Comparison of ENCODE assay signal across 7 cellular contexts in the genomic region with DNA sequence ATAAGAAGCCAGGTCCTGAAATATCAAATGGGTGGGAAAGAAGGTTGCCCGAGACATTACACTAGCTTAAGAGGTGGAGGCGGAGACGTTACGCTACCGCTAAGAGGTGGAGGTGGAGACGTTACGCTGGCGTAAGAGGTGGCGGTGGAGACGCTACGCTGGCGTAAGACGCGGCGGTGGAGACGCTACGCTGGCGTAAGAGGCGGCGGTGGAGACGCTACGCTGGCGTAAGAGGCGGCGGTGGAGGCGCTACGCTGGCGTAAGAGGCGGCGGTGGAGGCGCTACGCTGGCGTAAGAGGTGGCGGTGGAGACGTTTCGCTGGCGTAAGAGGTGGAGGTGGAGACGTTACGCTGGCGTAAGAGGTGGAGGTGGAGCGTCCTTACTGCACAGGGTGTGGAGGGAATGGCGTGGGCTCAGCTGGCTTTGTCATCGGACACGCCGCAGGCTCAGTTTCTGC.
A peak's percentile ranks its signal among the peaks of the same experiment; 100 is the strongest.
DNase-seq lines count a peak whose midpoint lies in the region; ATAC-seq and TF ChIP-seq lines count a peak whose summit lies in the region.

No MANE protein-coding gene starts in this region.

- POLR2A ChIA-PET in GM10248 (lab: Yijun Ruan, JAX) = no interaction called here

- ATAC-seq in GM21360 (IDR thresholded peaks at IDR 0.05; ENCODE audit: unreplicated experiment) (peak; percentile 58), GM21619 (IDR thresholded peaks at IDR 0.05; ENCODE audit: unreplicated experiment) (no peak), GM21529 (IDR thresholded peaks at IDR 0.05; ENCODE audit: unreplicated experiment) (no peak)

- peak; percentile 80 to 87 for DNase-seq in NCI-H526 (lab: John Stamatoyannopoulos, UW)
- peak; percentile 74 for DNase-seq in effector CD8-positive, alpha-beta T cell (lab: John Stamatoyannopoulos, UW)
- peak; percentile 77 for DNase-seq in stimulated activated CD4-positive, alpha-beta T cell treated with anti-CD3 and anti-CD28 coated beads, Interleukin-1b, Interleukin-23, amount 100 ng/mL, for 48 hours
- no peak for DNase-seq in GM10248 (ENCODE audit: extremely low spot score)

- TF ChIP-seq CTCF in GM10248 (IDR thresholded peaks at IDR 0.05; ENCODE audit: control extremely low read depth, extremely low read depth, low read depth, missing control alignments) = no peak

- CTCF ChIA-PET in GM10248 (lab: Yijun Ruan, JAX) = interaction anchor here (1.3 to 1.8 kb wide), 2 partner anchors 12 to 13 kb away, joined by 5 to 7 read pairs; partner anchors contain the start of gene CYP4V2
